Comparison of ENCODE assay signal across 20 cellular contexts in the genomic region with DNA sequence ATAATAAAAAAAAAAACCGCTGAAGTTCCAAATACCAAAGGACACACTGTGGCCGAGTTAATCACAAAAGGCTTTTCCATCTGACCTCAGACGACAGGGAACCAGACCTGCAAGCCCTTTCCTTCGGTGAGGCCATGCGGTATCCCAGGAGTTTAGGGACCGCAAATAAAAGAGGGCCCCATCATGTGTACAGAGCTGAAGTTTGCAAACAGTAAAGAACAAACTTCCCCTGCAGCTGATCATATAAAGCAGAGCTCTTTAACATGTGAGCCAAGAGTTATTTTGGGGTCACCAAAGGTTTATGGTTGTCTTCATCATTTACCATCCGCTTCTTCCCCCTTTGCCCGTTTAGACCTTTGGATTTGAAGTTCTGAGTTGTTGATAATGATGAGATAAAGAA. TPM values are rescaled to one million over a fixed set of nuclear protein-coding genes. Genes with fewer than 3 reads are reported as not detected.
A peak's percentile ranks its signal among the peaks of the same experiment; 100 is the strongest.
DNase-seq lines count a peak whose midpoint lies in the region; ATAC-seq, FAIRE-seq and TF ChIP-seq lines count a peak whose summit lies in the region.
"Had no signal": no experiment of that assay in that cellular context is flagged by ENCODE, and none has a peak within 500 bp of the region (broad histone marks: within the 10 kb centered on the region; RNA-seq: fewer than 3 reads in every experiment).

No MANE protein-coding gene starts in this region.

- H3K23ac ChIP-seq in neuronal stem cell (ENCODE audit: low read depth, low read length, poor library complexity): no peak overlapping the region

- H3K36me3 ChIP-seq in CD8-positive, alpha-beta T cell (ENCODE audit: insufficient read depth, low read length): peaks cover 4% of the 10 kb centered on the region
- H3K36me3 ChIP-seq in HepG2 (replicated peaks in 1 of 2; ENCODE audit: control insufficient read depth in 1 of 2, insufficient read depth in 2 of 2, low read length in 2 of 2) (no peaks in the 10 kb centered on the region), neuronal stem cell (replicated peaks in 1 of 2; ENCODE audit: control insufficient read depth in 2 of 2, insufficient read depth in 2 of 2, low read length in 2 of 2) (peaks cover 0 to 29% of the 10 kb centered on the region in 2 donors)

- no peak for DNase-seq in CD8-positive, alpha-beta T cell
- DNase-seq in NCI-H69 (lab: John Stamatoyannopoulos, UW) (peak; percentile 19), HepG2 (ENCODE audit: low spot score) (peak; percentile 71), neuronal stem cell (ENCODE audit: low spot score) (no peak), CD1c-positive myeloid dendritic cell (ENCODE audit: extremely low spot score) (no peak), posterior vena cava (ENCODE audit: low spot score) (no peak)
- DNase-seq: DMS79; HCEC 1CT; IMR-90; Kasumi-1; MV-4-11; NCI-H1436 treated with DMSO at 0.1 percent for 48 hours; NK-92 treated with Interleukin-12 subunit alpha and Interleukin-12 subunit beta, amount 100 ng/mL, for 24 hours; T-helper 1 cell had no signal

- peaks cover 32% of the 10 kb centered on the region for H3K4me1 ChIP-seq in CD8-positive, alpha-beta T cell (ENCODE audit: insufficient read depth, low read length)
- H3K4me1 ChIP-seq in HepG2 (ENCODE audit: insufficient read depth, low read length): peaks cover 34% of the 10 kb centered on the region
- no peaks in the 10 kb centered on the region for H3K4me1 ChIP-seq in neuronal stem cell (ENCODE audit: control insufficient read depth in 2 of 2, insufficient read depth in 1 of 2, low read depth in 1 of 2, low read length in 2 of 2)

- no peaks in the 10 kb centered on the region for H3K79me1 ChIP-seq in neuronal stem cell (ENCODE audit: low read depth, low read length)

- WGBS in HepG2 (ENCODE audit: low lambda C conversion rate): 3% methylated on average over 8 of the region's 8 CpGs
- no CpG with 5 or more reads among the region's 8 CpGs for WGBS in neuronal stem cell (ENCODE audit: extremely low coverage in 2 of 2, insufficient read length in 2 of 2, insufficient replicate concordance in 1 of 2), 2 donors

- H3K4me3 ChIP-seq in CD8-positive, alpha-beta T cell (ENCODE audit: low read depth, low read length): no peak overlapping the region
- H3K4me3 ChIP-seq in HepG2 (replicated peaks in 1 of 3; ENCODE audit: insufficient read depth in 1 of 3, low read depth in 2 of 3, low read length in 3 of 3) (peak overlapping the region in 2 of 3 experiments; percentile 11 to 13; a peak in 1 of 6 replicates), neuronal stem cell (ENCODE audit: low read length in 2 of 2) (no peak overlapping the region)
- H3K4me3 ChIP-seq: GM12878 had no signal

- H3K4me1 Mint-ChIP-seq in CD8-positive, alpha-beta T cell (ENCODE audit: low read depth): peaks cover 37% of the 10 kb centered on the region

- TF ChIP-seq POLR2A in HepG2 (IDR thresholded peaks at IDR 0.05; ENCODE audit: insufficient read depth in 1 of 2, low read depth in 2 of 2, low read length in 2 of 2): no peak

- H2BK15ac ChIP-seq in neuronal stem cell (ENCODE audit: low read length): no peak overlapping the region

- BruUV-seq in HepG2 (replicated peaks; lab: Mats Ljungman, UMichigan): no TSS peak

- H2BK5ac ChIP-seq in neuronal stem cell (ENCODE audit: low read length): no peak overlapping the region

- no peak overlapping the region for H3K18ac ChIP-seq in neuronal stem cell (ENCODE audit: low read length)

- in situ Hi-C loops in HepG2 (cut with HindIII; ENCODE audit: extremely low pct_ligation_motif_present, low pct_unique_long_range_greater_than_20kb): no loop called here

- peak overlapping the region; percentile 92 for H3K27ac ChIP-seq in C4-2B
- no peak overlapping the region for H3K27ac ChIP-seq in CD8-positive, alpha-beta T cell (ENCODE audit: low read depth, low read length)
- no peak overlapping the region for H3K27ac ChIP-seq in HepG2 (ENCODE audit: extremely low read length, insufficient read depth, low read length)
- H3K27ac ChIP-seq in neuronal stem cell (replicated peaks; ENCODE audit: low read length): no peak overlapping the region
- H3K27ac ChIP-seq: RWPE1 had no signal

- no peaks in the 10 kb centered on the region for H3K79me2 ChIP-seq in HepG2 (ENCODE audit: insufficient read depth, low read length)

- ATAC-seq in CD8-positive, alpha-beta T cell: no peak
- ATAC-seq in HepG2: peak; percentile 74
- ATAC-seq: GM12878 had no signal

- H2BK12ac ChIP-seq in neuronal stem cell (ENCODE audit: low read length): no peak overlapping the region

- no peak for TF ChIP-seq RAD21 in HepG2 (CRISPR knock-in tag; IDR thresholded peaks at IDR 0.05)

- H4K8ac ChIP-seq in neuronal stem cell (ENCODE audit: low read depth, low read length): no peak overlapping the region

- FAIRE-seq in HepG2 (lab: Jason Lieb, UNC): peak; percentile 81
- FAIRE-seq: GM12878, GM18507 had no signal

- H3K14ac ChIP-seq in neuronal stem cell (ENCODE audit: low read length): no peak overlapping the region

- H4K20me1 ChIP-seq in HepG2 (ENCODE audit: insufficient read depth, low read length): no peaks in the 10 kb centered on the region

- H2BK120ac ChIP-seq in neuronal stem cell (ENCODE audit: low read depth, low read length): no peak overlapping the region

- H2AFZ ChIP-seq in HepG2 (ENCODE audit: low read length) (no peak overlapping the region), neuronal stem cell (ENCODE audit: low read length) (no peak overlapping the region)

- TF ChIP-seq CTCF in C4-2B (conservative IDR thresholded peaks at IDR 0.05) (no peak), HepG2 (CRISPR knock-in tag; IDR thresholded peaks at IDR 0.05) (no peak)
- no peak for TF ChIP-seq CTCF in CD8-positive, alpha-beta T cell (IDR thresholded peaks at IDR 0.05)

- no peaks in the 10 kb centered on the region for H3K9me3 ChIP-seq in CD8-positive, alpha-beta T cell (ENCODE audit: low read length)
- H3K9me3 ChIP-seq in HepG2 (ENCODE audit: low read length): no peaks in the 10 kb centered on the region
- no peaks in the 10 kb centered on the region for H3K9me3 ChIP-seq in neuronal stem cell (replicated peaks in 1 of 2; ENCODE audit: control insufficient read depth in 2 of 2, insufficient read depth in 1 of 2, low read depth in 1 of 2, low read length in 2 of 2)

- H3K4me2 ChIP-seq in HepG2 (ENCODE audit: low read depth, low read length) (peak overlapping the region; percentile 46), neuronal stem cell (ENCODE audit: insufficient read depth, low read length, poor library complexity, severe bottlenecking) (no peak overlapping the region)

- intact Hi-C loops in CD8-positive, alpha-beta T cell (cut with DNase I, micrococcal nuclease): no loop called here
- intact Hi-C loops in HepG2 (cut with micrococcal nuclease; ENCODE audit: unreplicated experiment): no loop called here
- intact Hi-C loops in posterior vena cava (cut with DNase I): no loop called here

- TF ChIP-seq EP300 in HepG2 (IDR thresholded peaks at IDR 0.05; ENCODE audit: low read depth in 2 of 2, low read length in 2 of 2) (peak in 1 of 2 experiments; percentile 84; a peak in 2 of 4 replicates), HepG2 (CRISPR knock-in tag; IDR thresholded peaks at IDR 0.05; ENCODE audit: borderline replicate concordance) (peak; percentile 65; the same call in 1 of the 2 replicates)

- H3K36me3 Mint-ChIP-seq in CD8-positive, alpha-beta T cell: peaks cover 14% of the 10 kb centered on the region

- no peak overlapping the region for H3K4me3 Mint-ChIP-seq in CD8-positive, alpha-beta T cell

- CTCF ChIA-PET in CD8-positive, alpha-beta T cell (lab: Charles Lee): interaction anchor here (0.8 to 0.9 kb wide), 3 partner anchors 8 to 90 kb away, joined by 3 to 4 read pairs (median 3); partner anchors contain the start of gene UBALD2
- CTCF ChIA-PET in HepG2 (lab: Yijun Ruan, JAX; ENCODE audit: low intra/inter-chr PET ratio, low total read pairs): interaction anchor here (1.0 to 1.8 kb wide), 2 partner anchors 8 to 53 kb away, joined by 3 to 4 read pairs; no protein-coding TSS in a partner anchor

- H3K9me3 Mint-ChIP-seq in CD8-positive, alpha-beta T cell: no peaks in the 10 kb centered on the region

- H3K9ac ChIP-seq in HepG2 (ENCODE audit: insufficient read depth, low read depth, low read length) (0 out of 2 replicates have a peak overlapping the region, but pooled peaks have one; percentile 9), neuronal stem cell (ENCODE audit: low read depth, low read length, poor library complexity) (no peak overlapping the region)

- H3K27me3 Mint-ChIP-seq in CD8-positive, alpha-beta T cell (ENCODE audit: low read depth): no peaks in the 10 kb centered on the region

- no peak overlapping the region for H3K4ac ChIP-seq in neuronal stem cell (ENCODE audit: low read length)

- POLR2A ChIA-PET in CD8-positive, alpha-beta T cell (lab: Charles Lee): interaction anchor here (0.8 kb wide), 1 partner anchor 21 kb away, joined by 3 read pairs; no protein-coding TSS in a partner anchor
- POLR2A ChIA-PET in HepG2 (lab: Yijun Ruan, JAX): interaction anchor here (0.8 to 1.2 kb wide), 4 partner anchors 8 to 91 kb away, joined by 3 to 5 read pairs (median 3); partner anchors contain the start of gene UBALD2

- H3K27me3 ChIP-seq in CD8-positive, alpha-beta T cell (ENCODE audit: insufficient read depth, low read length): no peaks in the 10 kb centered on the region
- H3K27me3 ChIP-seq in HepG2 (ENCODE audit: control insufficient read depth in 1 of 2, insufficient read depth in 2 of 2, low read length in 2 of 2): no peaks in the 10 kb centered on the region; a peak in 1 of 5 replicates
- no peaks in the 10 kb centered on the region for H3K27me3 ChIP-seq in neuronal stem cell (ENCODE audit: control insufficient read depth in 3 of 3, insufficient read depth in 3 of 3, low read depth in 1 of 3, low read length in 3 of 3)

- H3K27ac Mint-ChIP-seq in CD8-positive, alpha-beta T cell: peak overlapping the region; percentile 60

- H4K91ac ChIP-seq in neuronal stem cell (ENCODE audit: low read depth, low read length, poor library complexity): no peak overlapping the region

- no peak overlapping the region for H2AK5ac ChIP-seq in neuronal stem cell (ENCODE audit: low read depth, low read length)

RNA-seq across cellular contexts. Expression of gene FOXJ1, which starts 33.0 kb away (rescaled TPM):
- 1 to 10 TPM; 2.2 to 2.7 TPM for total RNA-seq in CD8-positive, alpha-beta T cell
- total RNA-seq in HepG2 (2016; rRNA removed; fragmentation: Illumina TruSeq; extraction: Trizol) (1.4 and 1.6 TPM in 2 replicates), posterior vena cava (not detected)
- total RNA-seq in HepG2 (2016; cell fraction: cytosol; rRNA removed; fragmentation: Illumina TruSeq; extraction: Trizol; ENCODE audit: low read depth): 0.09 and 0.30 TPM in 2 replicates
- 1.4 and 1.9 TPM in 2 replicates for total RNA-seq in HepG2 (2016; cell fraction: insoluble cytoplasmic fraction; rRNA removed; fragmentation: Illumina TruSeq; extraction: Trizol)
- total RNA-seq in HepG2 (2016; cell fraction: membrane; rRNA removed; fragmentation: Illumina TruSeq; extraction: Trizol): 0.77 and 0.93 TPM in 2 replicates
- total RNA-seq in HepG2 (2016; cell fraction: nucleus; rRNA removed; fragmentation: Illumina TruSeq; extraction: Trizol): 0.94 and 1.3 TPM in 2 replicates
- polyA plus RNA-seq in HepG2 (2011; rRNA removed): 0.98 and 1.2 TPM in 2 replicates
- 0.82 and 1.5 TPM in 2 replicates for polyA plus RNA-seq in HepG2 (2011; cell fraction: cytosol; rRNA removed)
- 2.8 and 3.7 TPM in 2 replicates for polyA plus RNA-seq in HepG2 (2011; cell fraction: nucleus; rRNA removed)
- polyA plus RNA-seq in HepG2 (2012): 0.66 and 0.96 TPM in 2 replicates
- 0.31 and 0.45 TPM in 2 replicates for polyA plus RNA-seq in HepG2 (2016; cell fraction: cytosol; fragmentation: Illumina TruSeq; extraction: Trizol; ENCODE audit: low read depth)
- polyA plus RNA-seq in HepG2 (2016; cell fraction: insoluble cytoplasmic fraction; fragmentation: Illumina TruSeq; extraction: Trizol; ENCODE audit: low read depth): 1.3 and 1.4 TPM in 2 replicates
- 0.61 and 0.62 TPM in 2 replicates for polyA plus RNA-seq in HepG2 (2016; cell fraction: membrane; fragmentation: Illumina TruSeq; extraction: Trizol; ENCODE audit: low read depth)
- 2.0 and 2.1 TPM in 2 replicates for polyA plus RNA-seq in HepG2 (2016; cell fraction: nucleus; fragmentation: Illumina TruSeq; extraction: Trizol; ENCODE audit: insufficient read depth, low read depth)
- 0.05 and 1.5 TPM in 2 replicates for polyA minus RNA-seq in HepG2 (2011; rRNA and poly(A)+ RNA removed; ENCODE audit: low replicate concordance)
- polyA minus RNA-seq in HepG2 (2011; cell fraction: cytosol; rRNA and poly(A)+ RNA removed): 0.35 and 0.40 TPM in 2 replicates
- polyA minus RNA-seq in HepG2 (2011; cell fraction: nucleus; rRNA and poly(A)+ RNA removed): 0.37 and 0.52 TPM in 2 replicates
- polyA plus RNA-seq in neuronal stem cell (2013, experiment 1 of 2): 1.5 TPM
- polyA plus RNA-seq in neuronal stem cell (2013, experiment 2 of 2): 1.5 TPM
- total RNA-seq: GM12878, IMR-90, SK-MEL-5 had no signal
- polyA plus RNA-seq: BJ, GM12878 had no signal

Comparison
In these comparisons a context has a peak if more than half of its experiments do, and no peak if none do; other contexts are left out.
1. DNase-seq: peak in NCI-H69 (single experiment) and HepG2 (single experiment); none in CD8-positive, alpha-beta T cell (0 of 7), neuronal stem cell (single experiment), CD1c-positive myeloid dendritic cell (single experiment) and posterior vena cava (single experiment).
2. H3K4me3 ChIP-seq: peak in HepG2 (2 of 3); none in CD8-positive, alpha-beta T cell (single experiment) and neuronal stem cell (0 of 2).